ENCODE assay signal across 21 cellular contexts in genomic region chr3:152076148-152076547, GRCh38.
DNase-seq lines count a peak whose midpoint lies in the region; ATAC-seq, FAIRE-seq and TF ChIP-seq lines count a peak whose summit lies in the region.
"Had no signal": no experiment of that assay in that cellular context is flagged by ENCODE, and none has a peak within 500 bp of the region (broad histone marks: within the 10 kb centered on the region; RNA-seq: fewer than 3 reads in every experiment).

No MANE protein-coding gene starts in this region.

- intact Hi-C loops in left lung (cut with DNase I), result no loop called here

- no peaks in the 10 kb centered on the region for H3K27me3 ChIP-seq in left lung
- H3K27me3 ChIP-seq: BLaER1 had no signal

- no peak overlapping the region for H3K27ac ChIP-seq in left lung
- H3K27ac ChIP-seq: BLaER1, psoas muscle had no signal

- no peaks in the 10 kb centered on the region for H3K4me1 ChIP-seq in left lung

- H3K4me3 ChIP-seq in choroid plexus epithelial cell (ENCODE audit: low read depth, low read length) (no peak overlapping the region), left lung (no peak overlapping the region)
- H3K4me3 ChIP-seq: BLaER1, psoas muscle, smooth muscle cell had no signal

- DNase-seq in GF-D8 (lab: John Stamatoyannopoulos, UW) (peak; percentile 11), OCI-M1 (lab: John Stamatoyannopoulos, UW) (peak; percentile 10), choroid plexus epithelial cell (ENCODE audit: low read depth) (peak; percentile 63), left lung (no peak), NCI-H1048 (lab: John Stamatoyannopoulos, UW) (no peak), HTR-8/SVneo (ENCODE audit: insufficient read length, low spot score) (no peak)
- DNase-seq in stimulated activated naive CD4-positive, alpha-beta T cell treated with Interleukin-2 at 50 U/mL for 16 hours (lab: John Stamatoyannopoulos, UW), result no peak
- DNase-seq: activated CD4-positive, alpha-beta T cell treated with anti-CD3 and anti-CD28 coated beads for 1 hour; activated CD8-positive, alpha-beta memory T cell treated with anti-CD3 and anti-CD28 coated beads, Interleukin-2, amount 10 ng/mL, durations not matched to agents 7 days and 5 days; effector memory CD8-positive, alpha-beta T cell; midbrain; NCI-H2081 treated with DMSO at 0.1 percent for 48 hours; NCI-H524 treated with DMSO at 0.1 percent for 48 hours; nephron progenitor cell; psoas muscle; stimulated activated CD4-positive, alpha-beta T cell treated with anti-CD3 and anti-CD28 coated beads, Interleukin-4, amount 100 ng/mL, for 24 hours; substantia nigra had no signal

- no peaks in the 10 kb centered on the region for H3K36me3 ChIP-seq in left lung
- H3K36me3 ChIP-seq: BLaER1 had no signal

- ATAC-seq in left lung, result peak; percentile 63
- ATAC-seq in GM18519 (IDR thresholded peaks at IDR 0.05; ENCODE audit: low FRiP score, unreplicated experiment), result no peak
- ATAC-seq: activated CD8-positive, alpha-beta memory T cell treated with anti-CD3 and anti-CD28 coated beads, Interleukin-2, amount 10 ng/mL, durations not matched to agents 7 days and 5 days; effector memory CD8-positive, alpha-beta T cell; psoas muscle had no signal

- FAIRE-seq in HTR-8/SVneo (lab: Jason Lieb, UNC), result no peak
- FAIRE-seq: H1 had no signal

- H3K9me3 ChIP-seq in left lung, result peaks cover 0 to 8% of the 10 kb centered on the region in 2 donors
- H3K9me3 ChIP-seq: psoas muscle had no signal

- peak; percentile 22 for TF ChIP-seq CTCF in choroid plexus epithelial cell (conservative IDR thresholded peaks at IDR 0.05; ENCODE audit: low read depth, low read length)
- TF ChIP-seq CTCF in left lung (IDR thresholded peaks at IDR 0.05), result no peak

Comparison
In these comparisons a context has a peak if more than half of its experiments do, and no peak if none do; other contexts are left out.
1. DNase-seq: peak in GF-D8 (single experiment), OCI-M1 (single experiment) and choroid plexus epithelial cell (single experiment); none in left lung (0 of 2), NCI-H1048 (single experiment), HTR-8/SVneo (single experiment) and stimulated activated naive CD4-positive, alpha-beta T cell treated with Interleukin-2 at 50 U/mL for 16 hours (single experiment).